In genomic region chr7:112792431-112792830, GRCh38 we compare ENCODE assay signal across 20 cellular contexts.
"Had no signal": no experiment of that assay in that cellular context is flagged by ENCODE, and none has a peak within 500 bp of the region (broad histone marks: within the 10 kb centered on the region; RNA-seq: fewer than 3 reads in every experiment).

No MANE protein-coding gene starts in this region.

- H3K27ac Mint-ChIP-seq: endodermal cell; stimulated activated naive B cell treated with anti-CD40 and anti-IgM and Interleukin-4, amounts not matched to agents 10 μg/mL and 1 μg/mL and 100 μg/mL, for 72 hours had no signal

- H3K36me3 ChIP-seq: adrenal gland, gastroesophageal sphincter, heart right ventricle, neutrophil, thyroid gland, uterus had no signal

- H3K4me3 Mint-ChIP-seq: endodermal cell; stimulated activated naive B cell treated with anti-CD40 and anti-IgM and Interleukin-4, amounts not matched to agents 10 μg/mL and 1 μg/mL and 100 μg/mL, for 72 hours had no signal

- H3K27ac ChIP-seq: adrenal gland, dorsolateral prefrontal cortex, gastroesophageal sphincter, heart right ventricle, neutrophil, thyroid gland, uterus had no signal

- DNase-seq: activated CD4-positive, CD25-positive, alpha-beta regulatory T cell treated with anti-CD3 and anti-CD28 coated beads, Interleukin-2, amount 50 U/mL, for 72 hours; activated effector memory CD4-positive, alpha-beta T cell treated with Interleukin-2 at 50 U/mL for 16 hours; activated naive CD4-positive, alpha-beta T cell treated with anti-CD3 and anti-CD28 coated beads, Interleukin-2, amount 50 U/mL, for 16 hours; activated T-cell treated with anti-CD3 and anti-CD28 coated beads for 4 hours; adrenal gland; dorsolateral prefrontal cortex; endodermal cell; heart right ventricle; left colon; midbrain; posterior cingulate gyrus; retina; stimulated activated CD4-positive, alpha-beta T cell treated with anti-CD3 and anti-CD28 coated beads, Interleukin-15, amount 100 ng/mL, for 24 hours; stimulated activated CD4-positive, alpha-beta T cell treated with anti-CD3 and anti-CD28 coated beads, Interleukin-4, amount 100 ng/mL, for 1 hour; stimulated activated naive B cell treated with anti-CD40 and anti-IgM and Interleukin-4, amounts not matched to agents 10 μg/mL and 1 μg/mL and 100 μg/mL, for 72 hours; thyroid gland; uterus had no signal

- H3K27me3 Mint-ChIP-seq: stimulated activated naive B cell treated with anti-CD40 and anti-IgM and Interleukin-4, amounts not matched to agents 10 μg/mL and 1 μg/mL and 100 μg/mL, for 72 hours had no signal

- H3K4me3 ChIP-seq: adrenal gland, dorsolateral prefrontal cortex, gastroesophageal sphincter, heart right ventricle, lung, thyroid gland, uterus had no signal

- H3K27me3 ChIP-seq: adrenal gland, dorsolateral prefrontal cortex, gastroesophageal sphincter, heart right ventricle, neutrophil, thyroid gland, uterus had no signal

- ATAC-seq: gastroesophageal sphincter; heart right ventricle; left colon; stimulated activated naive B cell treated with anti-CD40 and anti-IgM and Interleukin-4, amounts not matched to agents 10 μg/mL and 1 μg/mL and 100 μg/mL, for 72 hours had no signal

- H3K9me3 ChIP-seq: adrenal gland, gastroesophageal sphincter, heart right ventricle, neutrophil, thyroid gland, uterus had no signal

- H3K9me3 Mint-ChIP-seq: endodermal cell; stimulated activated naive B cell treated with anti-CD40 and anti-IgM and Interleukin-4, amounts not matched to agents 10 μg/mL and 1 μg/mL and 100 μg/mL, for 72 hours had no signal
